12 cellular contexts compared by ENCODE assay signal in genomic region chr18:59150236-59150635, GRCh38.
"Had no signal": no experiment of that assay in that cellular context is flagged by ENCODE, and none has a peak within 500 bp of the region (broad histone marks: within the 10 kb centered on the region; RNA-seq: fewer than 3 reads in every experiment).

No MANE protein-coding gene starts in this region.

- ATAC-seq: activated naive CD4-positive, alpha-beta T cell treated with anti-CD3 and anti-CD28 coated beads, Interleukin-2, amount 50 U/mL, for 72 hours; body of pancreas; gastrocnemius medialis had no signal

- H3K27ac Mint-ChIP-seq: activated naive CD4-positive, alpha-beta T cell treated with anti-CD3 and anti-CD28 coated beads, Interleukin-2, amount 50 U/mL, for 72 hours had no signal

- H3K9me3 Mint-ChIP-seq: activated naive CD4-positive, alpha-beta T cell treated with anti-CD3 and anti-CD28 coated beads, Interleukin-2, amount 50 U/mL, for 72 hours; neural crest cell had no signal

- H3K4me1 ChIP-seq: gastrocnemius medialis, sigmoid colon, suprapubic skin had no signal

- H3K4me3 Mint-ChIP-seq: neural crest cell had no signal

- H3K27me3 ChIP-seq: body of pancreas, gastrocnemius medialis, sigmoid colon, suprapubic skin, upper lobe of left lung had no signal

- H3K27ac ChIP-seq: body of pancreas, coronary artery, gastrocnemius medialis, sigmoid colon, suprapubic skin, upper lobe of left lung had no signal

- H3K9me3 ChIP-seq: body of pancreas, gastrocnemius medialis, sigmoid colon, suprapubic skin, upper lobe of left lung had no signal

- H3K4me3 ChIP-seq: body of pancreas, coronary artery, gastrocnemius medialis, sigmoid colon, suprapubic skin, upper lobe of left lung had no signal

- DNase-seq: amniotic stem cell; body of pancreas; central memory CD4-positive, alpha-beta T cell; effector CD4-positive, alpha-beta T cell; gastrocnemius medialis; sigmoid colon; stimulated activated naive CD4-positive, alpha-beta T cell; upper lobe of left lung had no signal
